14 cellular contexts compared by ENCODE assay signal in genomic region chr17:27525836-27526235, GRCh38.
"Had no signal": no experiment of that assay in that cellular context is flagged by ENCODE, and none has a peak within 500 bp of the region (broad histone marks: within the 10 kb centered on the region; RNA-seq: fewer than 3 reads in every experiment).

No MANE protein-coding gene starts in this region.

- H3K4me3 ChIP-seq: ascending aorta, gastrocnemius medialis, mucosa of descending colon, right atrium auricular region, suprapubic skin, upper lobe of left lung had no signal

- ATAC-seq: gastrocnemius medialis had no signal

- H3K9me3 ChIP-seq: ascending aorta, gastrocnemius medialis, mucosa of descending colon, right atrium auricular region, suprapubic skin, upper lobe of left lung had no signal

- H3K9me3 Mint-ChIP-seq: activated naive CD4-positive, alpha-beta T cell treated with anti-CD3 and anti-CD28 coated beads, Interleukin-2, amount 10 ng/mL, durations not matched to agents 7 days and 5 days; activated T-helper 2 cell treated with anti-CD3 and anti-CD28 coated beads, Interferon-gamma antibody, Interleukin-2, Interleukin-4, amounts not matched to agents 10 μg/mL and 5 μg/mL and 100 μg/mL, durations not matched to agents 14 hours and 24 hours and 36 hours; endodermal cell; naive thymus-derived CD4-positive, alpha-beta T cell had no signal

- H3K27me3 ChIP-seq: ascending aorta, dorsolateral prefrontal cortex, gastrocnemius medialis, right atrium auricular region, suprapubic skin, upper lobe of left lung had no signal

- H3K27ac ChIP-seq: ascending aorta, gastrocnemius medialis, right atrium auricular region, suprapubic skin had no signal

- DNase-seq: activated CD8-positive, alpha-beta memory T cell treated with anti-CD3 and anti-CD28 coated beads, Interleukin-2, amount 50 U/mL, for 48 hours; activated naive CD4-positive, alpha-beta T cell treated with anti-CD3 and anti-CD28 coated beads, Interleukin-2, amount 10 ng/mL, durations not matched to agents 7 days and 5 days; dorsolateral prefrontal cortex; endodermal cell; gastrocnemius medialis; mucosa of descending colon; naive thymus-derived CD4-positive, alpha-beta T cell; stimulated activated CD4-positive, alpha-beta T cell treated with anti-CD3 and anti-CD28 coated beads, Interleukin-15, amount 100 ng/mL, for 24 hours; stimulated activated CD4-positive, alpha-beta T cell treated with anti-CD3 and anti-CD28 coated beads, Interleukin-4, amount 100 ng/mL, for 1 hour; upper lobe of left lung had no signal

- H3K27me3 Mint-ChIP-seq: activated naive CD4-positive, alpha-beta T cell treated with anti-CD3 and anti-CD28 coated beads, Interleukin-2, amount 10 ng/mL, durations not matched to agents 7 days and 5 days; naive thymus-derived CD4-positive, alpha-beta T cell had no signal

- H3K36me3 ChIP-seq: ascending aorta, gastrocnemius medialis, right atrium auricular region, suprapubic skin, upper lobe of left lung had no signal
